In genomic region chr6:5553767-5554166, GRCh38 we compare ENCODE assay signal across 16 cellular contexts.
DNase-seq lines count a peak whose midpoint lies in the region; ATAC-seq and TF ChIP-seq lines count a peak whose summit lies in the region.
"Had no signal": no experiment of that assay in that cellular context is flagged by ENCODE, and none has a peak within 500 bp of the region (broad histone marks: within the 10 kb centered on the region; RNA-seq: fewer than 3 reads in every experiment).

No MANE protein-coding gene starts in this region.

- H3K36me3 Mint-ChIP-seq in chondrocyte (ENCODE audit: low read depth): peaks cover 8% of the 10 kb centered on the region

- DNase-seq in GM12865 (ENCODE audit: low read depth): peak; percentile 35
- DNase-seq in chondrocyte (ENCODE audit: low spot score): no peak
- no peak for DNase-seq in T1000 (lab: John Stamatoyannopoulos, UW)
- DNase-seq in MV-4-11 (lab: John Stamatoyannopoulos, UW): no peak
- DNase-seq: NCI-H1048, NCI-H226, NCI-H526, OCI-M1, SW 1271 had no signal

- H3K9me3 Mint-ChIP-seq in chondrocyte (ENCODE audit: low read depth): peaks cover 11% of the 10 kb centered on the region

- H3K4me1 Mint-ChIP-seq in chondrocyte (ENCODE audit: low read depth): no peaks in the 10 kb centered on the region

- ATAC-seq in GM18870 (IDR thresholded peaks at IDR 0.05; ENCODE audit: unreplicated experiment) (peak; percentile 47), HG02610 (IDR thresholded peaks at IDR 0.05; ENCODE audit: unreplicated experiment) (peak; percentile 64), HG02642 (IDR thresholded peaks at IDR 0.05; ENCODE audit: poor library complexity, unreplicated experiment) (no peak)

- H4K20me1 ChIP-seq in OCI-LY3 (ENCODE audit: insufficient read depth, low read length): no peaks in the 10 kb centered on the region

- H3K4me1 ChIP-seq in OCI-LY3 (ENCODE audit: low read length): peaks cover 25% of the 10 kb centered on the region
- H3K4me1 ChIP-seq: SJSA1 had no signal

- no peaks in the 10 kb centered on the region for H3K36me3 ChIP-seq in OCI-LY3 (replicated peaks; ENCODE audit: low read depth, low read length)
- H3K36me3 ChIP-seq: SJSA1 had no signal

- no peak overlapping the region for H3K27ac Mint-ChIP-seq in chondrocyte (ENCODE audit: unreplicated experiment)
- H3K27ac Mint-ChIP-seq: T-helper 2 cell treated with Interferon-gamma antibody and Interleukin-4, amounts not matched to agents 5 μg/mL and 100 μg/mL, for 36 hours had no signal

- no peaks in the 10 kb centered on the region for H3K27me3 ChIP-seq in OCI-LY3 (ENCODE audit: low read depth, low read length)
- H3K27me3 ChIP-seq: SJSA1 had no signal

- H3K4me3 Mint-ChIP-seq in chondrocyte (ENCODE audit: unreplicated experiment): no peak overlapping the region
- H3K4me3 Mint-ChIP-seq: T-helper 2 cell treated with Interferon-gamma antibody and Interleukin-4, amounts not matched to agents 5 μg/mL and 100 μg/mL, for 36 hours had no signal

- H3K9me3 ChIP-seq in OCI-LY3 (ENCODE audit: insufficient read depth, low read length): no peaks in the 10 kb centered on the region

- peak overlapping the region; percentile 58 for H3K27ac ChIP-seq in OCI-LY3 (ENCODE audit: low read length)
- H3K27ac ChIP-seq: C4-2B, SJSA1 had no signal

- H3K4me3 ChIP-seq in GM12865 (ENCODE audit: low read depth, low read length) (no peak overlapping the region), OCI-LY3 (ENCODE audit: low read length) (peak overlapping the region; percentile 58)
- H3K4me3 ChIP-seq: SJSA1 had no signal

- 0 out of 2 replicates have a peak, but pooled peaks cover 4% of the 10 kb centered on the region for H3K79me2 ChIP-seq in OCI-LY3 (ENCODE audit: low read length)

- TF ChIP-seq CTCF in GM12865 (IDR thresholded peaks at IDR 0.05; ENCODE audit: insufficient read depth, low read depth, low read length, missing control alignments): no peak
- TF ChIP-seq CTCF in OCI-LY3 (IDR thresholded peaks at IDR 0.05; ENCODE audit: low read depth, low read length): no peak
- TF ChIP-seq CTCF in chondrocyte (IDR thresholded peaks at IDR 0.05): no peak

- H3K4me2 ChIP-seq in OCI-LY3 (ENCODE audit: low read length): peak overlapping the region; percentile 89

- H3K9ac ChIP-seq in OCI-LY3 (ENCODE audit: low read length): peak overlapping the region; percentile 38; the same call in 1 of the 2 replicates

- no peak overlapping the region for H2AFZ ChIP-seq in OCI-LY3 (ENCODE audit: low read depth, low read length)

- H3K27me3 Mint-ChIP-seq in chondrocyte (ENCODE audit: low read depth): no peaks in the 10 kb centered on the region
